Comparison of ENCODE assay signal across 33 cellular contexts in genomic region chr6:143609972-143610371, GRCh38.
"Had no signal": no experiment of that assay in that cellular context is flagged by ENCODE, and none has a peak within 500 bp of the region (broad histone marks: within the 10 kb centered on the region; RNA-seq: fewer than 3 reads in every experiment).

No MANE protein-coding gene starts in this region.

- H3K27me3 ChIP-seq: adrenal gland, ascending aorta, body of pancreas, brain microvascular endothelial cell, breast epithelium, cardiac muscle cell had no signal

- DNase-seq: activated effector memory CD4-positive, alpha-beta T cell treated with anti-CD3 and anti-CD28 coated beads, Interleukin-2, amount 50 U/mL, for 16 hours; activated effector memory CD4-positive, alpha-beta T cell treated with Interleukin-2 at 50 U/mL for 16 hours; activated gamma-delta T cell; activated gamma-delta T cell treated with Interleukin-2 at 50 U/mL for 16 hours; activated naive CD4-positive, alpha-beta T cell; activated naive CD4-positive, alpha-beta T cell treated with anti-CD3 and anti-CD28 coated beads for 36 hours; activated naive CD4-positive, alpha-beta T cell treated with anti-CD3 and anti-CD28 coated beads, Interleukin-2, amount 10 ng/mL, durations not matched to agents 7 days and 5 days; activated naive CD4-positive, alpha-beta T cell treated with anti-CD3 and anti-CD28 coated beads, Interleukin-2, amount 50 U/mL, for 16 hours; activated naive CD4-positive, alpha-beta T cell treated with Interleukin-2 at 50 U/mL for 16 hours; activated naive CD8-positive, alpha-beta T cell treated with anti-CD3 and anti-CD28 coated beads for 36 hours; activated naive CD8-positive, alpha-beta T cell treated with anti-CD3 and anti-CD28 coated beads, Interleukin-2, amount 10 ng/mL, durations not matched to agents 7 days and 5 days; activated naive CD8-positive, alpha-beta T cell treated with anti-CD3 and anti-CD28 coated beads, Interleukin-2, amount 50 U/mL, for 24 hours; activated T-cell treated with anti-CD3 and anti-CD28 coated beads, Interleukin-2, amount 50 U/mL, for 4 hours; activated T-cell treated with anti-CD3 and anti-CD28 coated beads, Interleukin-2, amount 50 U/mL, for 48 hours; activated T-cell treated with anti-CD3 and anti-CD28 coated beads, Interleukin-2, amount 50 U/mL, for 72 hours; adrenal gland; amniotic stem cell; amygdala; anterior cingulate cortex; aorta; body of pancreas; brain microvascular endothelial cell; caudate nucleus; central memory CD4-positive, alpha-beta T cell; cerebellar nuclear complex had no signal

- H3K4me1 ChIP-seq: body of pancreas, breast epithelium had no signal

- H3K36me3 ChIP-seq: adrenal gland, ascending aorta, brain microvascular endothelial cell, breast epithelium, cardiac muscle cell had no signal

- H3K9me3 ChIP-seq: adrenal gland, ascending aorta, body of pancreas, breast epithelium had no signal

- H3K4me3 ChIP-seq: adrenal gland, ascending aorta, body of pancreas, breast epithelium, cardiac muscle cell had no signal

- H3K27ac ChIP-seq: adrenal gland, ascending aorta, body of pancreas, brain microvascular endothelial cell, breast epithelium, cardiac muscle cell had no signal

- FAIRE-seq: astrocyte, bronchial epithelial cell, colon had no signal

- ATAC-seq: activated naive CD4-positive, alpha-beta T cell treated with anti-CD3 and anti-CD28 coated beads, Interleukin-2, amount 50 U/mL, for 72 hours; activated naive CD8-positive, alpha-beta T cell treated with anti-CD3 and anti-CD28 coated beads, Interleukin-2, amount 50 U/mL, for 24 hours; activated T-cell treated with anti-CD3 and anti-CD28 coated beads, Interleukin-2, amount 50 U/mL, for 4 hours; activated T-cell treated with anti-CD3 and anti-CD28 coated beads, Interleukin-2, amount 50 U/mL, for 72 hours; activated T-helper 17 cell treated with anti-CD3 and anti-CD28 coated beads, Interleukin-2, amount 50 U/mL, for 72 hours; body of pancreas had no signal
